ENCODE assay signal across 1 cellular context in genomic region chr10:46623899-46624654, GRCh38. TPM values are rescaled to one million over a fixed set of nuclear protein-coding genes. Genes with fewer than 3 reads are reported as not detected.
"Had no signal": no experiment of that assay in that cellular context is flagged by ENCODE, and none has a peak within 500 bp of the region (broad histone marks: within the 10 kb centered on the region; RNA-seq: fewer than 3 reads in every experiment).

No MANE protein-coding gene starts in this region.

RNA-seq across cellular contexts. Expression of gene SYT15, which starts 45.1 kb away (rescaled TPM):
- polyA plus RNA-seq: neural cell had no signal
